15 cellular contexts compared by ENCODE assay signal in genomic region chr5:56543431-56544385, GRCh38.
DNase-seq lines count a peak whose midpoint lies in the region; ATAC-seq and TF ChIP-seq lines count a peak whose summit lies in the region.
"Had no signal": no experiment of that assay in that cellular context is flagged by ENCODE, and none has a peak within 500 bp of the region (broad histone marks: within the 10 kb centered on the region; RNA-seq: fewer than 3 reads in every experiment).

No MANE protein-coding gene starts in this region.

- no peak for ATAC-seq in activated naive CD8-positive, alpha-beta T cell treated with anti-CD3 and anti-CD28 coated beads, Interleukin-2, amount 50 U/mL, for 24 hours
- ATAC-seq: heart left ventricle had no signal

- H3K36me3 Mint-ChIP-seq in chondrocyte (ENCODE audit: low read depth) (no peaks in the 10 kb centered on the region), nephron progenitor cell (ENCODE audit: low read depth) (no peaks in the 10 kb centered on the region)
- no peaks in the 10 kb centered on the region for H3K36me3 Mint-ChIP-seq in activated naive CD8-positive, alpha-beta T cell treated with anti-CD3 and anti-CD28 coated beads, Interleukin-2, amount 50 U/mL, for 24 hours (ENCODE audit: low read depth)

- H3K9me3 Mint-ChIP-seq in chondrocyte (ENCODE audit: low read depth) (no peaks in the 10 kb centered on the region), nephron progenitor cell (peaks cover 8% of the 10 kb centered on the region)
- H3K9me3 Mint-ChIP-seq in activated naive CD8-positive, alpha-beta T cell treated with anti-CD3 and anti-CD28 coated beads, Interleukin-2, amount 50 U/mL, for 24 hours: no peaks in the 10 kb centered on the region

- H3K27me3 Mint-ChIP-seq in chondrocyte (ENCODE audit: low read depth) (no peaks in the 10 kb centered on the region), nephron progenitor cell (ENCODE audit: low read depth, poor library complexity) (no peaks in the 10 kb centered on the region)
- H3K27me3 Mint-ChIP-seq in activated naive CD8-positive, alpha-beta T cell treated with anti-CD3 and anti-CD28 coated beads, Interleukin-2, amount 50 U/mL, for 24 hours: peaks cover 4% of the 10 kb centered on the region

- H3K4me3 Mint-ChIP-seq in chondrocyte (ENCODE audit: unreplicated experiment) (no peak overlapping the region), nephron progenitor cell (peak overlapping the region; percentile 47)
- H3K4me3 Mint-ChIP-seq in activated naive CD8-positive, alpha-beta T cell treated with anti-CD3 and anti-CD28 coated beads, Interleukin-2, amount 50 U/mL, for 24 hours: no peak overlapping the region

- TF ChIP-seq CTCF in chondrocyte (IDR thresholded peaks at IDR 0.05): no peak
- TF ChIP-seq CTCF in nephron progenitor cell (IDR thresholded peaks at IDR 0.05): no peak

- H3K27ac Mint-ChIP-seq in chondrocyte (ENCODE audit: unreplicated experiment): peak overlapping the region; percentile 24
- no peak overlapping the region for H3K27ac Mint-ChIP-seq in nephron progenitor cell
- H3K27ac Mint-ChIP-seq in activated naive CD8-positive, alpha-beta T cell treated with anti-CD3 and anti-CD28 coated beads, Interleukin-2, amount 50 U/mL, for 24 hours: no peak overlapping the region

- peaks cover 11% of the 10 kb centered on the region for H3K4me1 Mint-ChIP-seq in chondrocyte (ENCODE audit: low read depth)
- peaks cover 32% of the 10 kb centered on the region for H3K4me1 Mint-ChIP-seq in nephron progenitor cell
- H3K4me1 Mint-ChIP-seq in activated naive CD8-positive, alpha-beta T cell treated with anti-CD3 and anti-CD28 coated beads, Interleukin-2, amount 50 U/mL, for 24 hours: peaks cover 7% of the 10 kb centered on the region

- DNase-seq in EL: peak; percentile 79
- peak; percentile 94 for DNase-seq in NCI-H226
- no peak for DNase-seq in chondrocyte (ENCODE audit: low spot score)
- DNase-seq in nephron progenitor cell: no peak
- no peak for DNase-seq in activated naive CD4-positive, alpha-beta T cell (lab: John Stamatoyannopoulos, UW)
- no peak for DNase-seq in NCI-H2107 (lab: John Stamatoyannopoulos, UW)
- no peak for DNase-seq in activated naive CD8-positive, alpha-beta T cell treated with anti-CD3 and anti-CD28 coated beads, Interleukin-2, amount 50 U/mL, for 24 hours
- no peak for DNase-seq in AG08395 (ENCODE audit: low spot score)
- DNase-seq: activated CD4-positive, CD25-positive, alpha-beta regulatory T cell; heart left ventricle; NCI-H1417 treated with DMSO at 0.1 percent for 48 hours; NCI-H510A; posterior cingulate gyrus; stimulated activated CD4-positive, alpha-beta T cell treated with anti-CD3 and anti-CD28 coated beads, Interleukin-15, amount 100 ng/mL, for 24 hours; T-helper 1 cell had no signal

Comparison
In these comparisons a context has a peak if more than half of its experiments do, and no peak if none do; other contexts are left out.
1. DNase-seq: peak in EL (single experiment) and NCI-H226 (single experiment); none in chondrocyte (single experiment), nephron progenitor cell (single experiment), activated naive CD4-positive, alpha-beta T cell (0 of 4), NCI-H2107 (single experiment), activated naive CD8-positive, alpha-beta T cell treated with anti-CD3 and anti-CD28 coated beads, Interleukin-2, amount 50 U/mL, for 24 hours (single experiment) and AG08395 (single experiment).